Comparison of ENCODE assay signal across 8 cellular contexts in genomic region chr10:102418612-102419560, GRCh38. TPM values are rescaled to one million over a fixed set of nuclear protein-coding genes. Genes with fewer than 3 reads are reported as not detected.
DNase-seq lines count a peak whose midpoint lies in the region; ATAC-seq, FAIRE-seq and TF ChIP-seq lines count a peak whose summit lies in the region.

Gene PSD (minus strand): TSS chr10:102418785. CDS start chr10:102417038, 1,747 bp downstream.

- H3K36me3 Mint-ChIP-seq in activated naive CD8-positive, alpha-beta T cell treated with anti-CD3 and anti-CD28 coated beads for 36 hours = peaks cover 9% of the 10 kb centered on the region

- H3K27me3 Mint-ChIP-seq in activated naive CD8-positive, alpha-beta T cell treated with anti-CD3 and anti-CD28 coated beads for 36 hours = peaks cover 38% of the 10 kb centered on the region

- no peaks in the 10 kb centered on the region for H3K9me3 Mint-ChIP-seq in activated naive CD8-positive, alpha-beta T cell treated with anti-CD3 and anti-CD28 coated beads for 36 hours

- H3K27me3 ChIP-seq in tibial artery = peaks cover 0 to 49% of the 10 kb centered on the region in 2 donors

- DNase-seq in DMS79 treated with DMSO at 0.1 percent for 48 hours (lab: John Stamatoyannopoulos, UW) = peak; percentile 69
- DNase-seq in NCI-H1694 treated with DMSO at 0.1 percent for 48 hours (lab: John Stamatoyannopoulos, UW) = peak; percentile 77
- no peak for DNase-seq in activated naive CD8-positive, alpha-beta T cell treated with anti-CD3 and anti-CD28 coated beads for 36 hours
- DNase-seq in kidney = no peak
- DNase-seq in tibial artery = no peak
- no peak for DNase-seq in GM19239 (ENCODE audit: insufficient read length, low spot score)

- TF ChIP-seq CTCF in kidney (IDR thresholded peaks at IDR 0.05; ENCODE audit: borderline replicate concordance, extremely low read depth, insufficient read depth) (no peak), tibial artery (IDR thresholded peaks at IDR 0.05) (no peak)

- peak within 1 kb of the TSS; percentile 65 for H3K27ac Mint-ChIP-seq in activated naive CD8-positive, alpha-beta T cell treated with anti-CD3 and anti-CD28 coated beads for 36 hours

- H3K9ac ChIP-seq in kidney (ENCODE audit: low read length in 2 of 2) = no peak within 1 kb of the TSS

- FAIRE-seq in kidney (lab: Jason Lieb, UNC) (no peak), GM19239 (lab: Jason Lieb, UNC) (no peak)

- H3K4me3 Mint-ChIP-seq in activated naive CD8-positive, alpha-beta T cell treated with anti-CD3 and anti-CD28 coated beads for 36 hours = peak within 1 kb of the TSS; percentile 95

- H3K4me3 ChIP-seq in kidney (ENCODE audit: low read length in 2 of 2) (peak within 1 kb of the TSS; percentile 78 to 96), tibial artery (peak within 1 kb of the TSS; percentile 71 to 86)

- H3K36me3 ChIP-seq in kidney (ENCODE audit: control insufficient read depth in 1 of 2, insufficient read depth in 2 of 2, low read length in 2 of 2) (peaks cover 0 to 5% of the 10 kb centered on the region in 2 donors), tibial artery (peaks cover 0 to 11% (median 8%) of the 10 kb centered on the region in 3 donors)

- peaks cover 11 to 28% of the 10 kb centered on the region in 2 donors for H3K4me1 ChIP-seq in kidney (ENCODE audit: control insufficient read depth in 1 of 2, insufficient read depth in 1 of 2, low read depth in 1 of 2, low read length in 2 of 2)
- H3K4me1 ChIP-seq in tibial artery = peaks cover 5 to 44% (median 35%) of the 10 kb centered on the region in 4 donors

- intact Hi-C loops in kidney (cut with DNase I) (no loop called here), tibial artery (cut with DNase I; ENCODE audit: low total_unique reads) (no loop called here)

- no peak within 1 kb of the TSS for H3K27ac ChIP-seq in kidney (ENCODE audit: low read depth in 2 of 2, low read length in 2 of 2)
- no peak within 1 kb of the TSS for H3K27ac ChIP-seq in tibial artery

- ATAC-seq in HG03135 (IDR thresholded peaks at IDR 0.05; ENCODE audit: unreplicated experiment) (no peak), HG02763 (IDR thresholded peaks at IDR 0.05; ENCODE audit: unreplicated experiment) (no peak)

- peaks cover 27% of the 10 kb centered on the region for H3K4me1 Mint-ChIP-seq in activated naive CD8-positive, alpha-beta T cell treated with anti-CD3 and anti-CD28 coated beads for 36 hours

- H3K9me3 ChIP-seq in kidney (ENCODE audit: control insufficient read depth in 1 of 2, low read length in 2 of 2) (no peaks in the 10 kb centered on the region), tibial artery (no peaks in the 10 kb centered on the region)

RNA-seq across cellular contexts. Expression of gene PSD, which starts in this region (rescaled TPM):
- total RNA-seq in activated naive CD8-positive, alpha-beta T cell treated with anti-CD3 and anti-CD28 coated beads for 36 hours = 1 to 10 TPM; 5.2 to 7.6 TPM
- total RNA-seq in kidney = 2.2 TPM
- polyA plus RNA-seq in kidney (ENCODE audit: insufficient read depth, low read depth, low replicate concordance) = 1.2 TPM

Comparison
In these comparisons a context has a peak if more than half of its experiments do, and no peak if none do; other contexts are left out.
1. DNase-seq: peak in DMS79 treated with DMSO at 0.1 percent for 48 hours (single experiment) and NCI-H1694 treated with DMSO at 0.1 percent for 48 hours (single experiment); none in activated naive CD8-positive, alpha-beta T cell treated with anti-CD3 and anti-CD28 coated beads for 36 hours (single experiment), kidney (single experiment), tibial artery (0 of 2) and GM19239 (single experiment).